ENCODE assay signal across 8 cellular contexts in genomic region chr3:194323785-194324735, GRCh38. TPM values are rescaled to one million over a fixed set of nuclear protein-coding genes. Genes with fewer than 3 reads are reported as not detected.
DNase-seq lines count a peak whose midpoint lies in the region.

No MANE protein-coding gene starts in this region.

- no peak overlapping the region for H3K4me3 Mint-ChIP-seq in activated T-helper 1 cell treated with anti-CD3 and anti-CD28 coated beads, Interleukin-12 subunit alpha, Interleukin-12 subunit beta, Interleukin-2, Interleukin-4 antibody, amounts not matched to agents 30 ng/mL and 10 ng/mL and 1 ng/mL, durations not matched to agents 14 hours and 24 hours and 36 hours

- H3K4me1 Mint-ChIP-seq in activated T-helper 1 cell treated with anti-CD3 and anti-CD28 coated beads, Interleukin-12 subunit alpha, Interleukin-12 subunit beta, Interleukin-2, Interleukin-4 antibody, amounts not matched to agents 30 ng/mL and 10 ng/mL and 1 ng/mL, durations not matched to agents 14 hours and 24 hours and 36 hours (ENCODE audit: low read depth) = no peaks in the 10 kb centered on the region

- no peaks in the 10 kb centered on the region for H3K9me3 ChIP-seq in muscle layer of colon (ENCODE audit: low read length)

- DNase-seq in activated CD4-positive, alpha-beta T cell treated with anti-CD3 and anti-CD28 coated beads for 4 hours = peak; percentile 21 to 30
- DNase-seq in activated CD4-positive, alpha-beta T cell treated with anti-CD3 and anti-CD28 coated beads, Interleukin-2, amount 50 U/mL, for 1 hour = no peak
- DNase-seq in LoVo (ENCODE audit: low spot score) (peak; percentile 73), cerebellum (ENCODE audit: low spot score) (peak; percentile 40), AML-193 (lab: John Stamatoyannopoulos, UW) (no peak), DMS153 treated with DMSO at 0.1 percent for 48 hours (lab: John Stamatoyannopoulos, UW; ENCODE audit: unreplicated experiment) (no peak)
- DNase-seq in activated T-helper 1 cell treated with anti-CD3 and anti-CD28 coated beads, Interleukin-12 subunit alpha, Interleukin-12 subunit beta, Interleukin-2, Interleukin-4 antibody, amounts not matched to agents 30 ng/mL and 10 ng/mL and 1 ng/mL, durations not matched to agents 14 hours and 24 hours and 36 hours (ENCODE audit: low spot score) = no peak

- intact Hi-C loops in activated T-helper 1 cell treated with anti-CD3 and anti-CD28 coated beads, Interleukin-12 subunit alpha, Interleukin-12 subunit beta, Interleukin-2, Interleukin-4 antibody, amounts not matched to agents 30 ng/mL and 10 ng/mL and 1 ng/mL, durations not matched to agents 14 hours and 24 hours and 36 hours (cut with micrococcal nuclease) = no loop called here

- H3K27me3 Mint-ChIP-seq in activated T-helper 1 cell treated with anti-CD3 and anti-CD28 coated beads, Interleukin-12 subunit alpha, Interleukin-12 subunit beta, Interleukin-2, Interleukin-4 antibody, amounts not matched to agents 30 ng/mL and 10 ng/mL and 1 ng/mL, durations not matched to agents 14 hours and 24 hours and 36 hours (ENCODE audit: insufficient read depth) = peaks cover 6% of the 10 kb centered on the region

- H3K27me3 ChIP-seq in muscle layer of colon (ENCODE audit: control insufficient read depth in 1 of 2, insufficient read depth in 2 of 2, low read length in 2 of 2) = no peaks in the 10 kb centered on the region

- peak overlapping the region; percentile 29 to 70 for H3K4me3 ChIP-seq in muscle layer of colon (ENCODE audit: low read depth in 1 of 2, low read length in 2 of 2)

- peak overlapping the region; percentile 52 for H3K9ac ChIP-seq in muscle layer of colon (ENCODE audit: low read length)

- peaks cover 10% of the 10 kb centered on the region for H3K9me3 Mint-ChIP-seq in activated T-helper 1 cell treated with anti-CD3 and anti-CD28 coated beads, Interleukin-12 subunit alpha, Interleukin-12 subunit beta, Interleukin-2, Interleukin-4 antibody, amounts not matched to agents 30 ng/mL and 10 ng/mL and 1 ng/mL, durations not matched to agents 14 hours and 24 hours and 36 hours

- H3K27ac Mint-ChIP-seq in activated T-helper 1 cell treated with anti-CD3 and anti-CD28 coated beads, Interleukin-12 subunit alpha, Interleukin-12 subunit beta, Interleukin-2, Interleukin-4 antibody, amounts not matched to agents 30 ng/mL and 10 ng/mL and 1 ng/mL, durations not matched to agents 14 hours and 24 hours and 36 hours = no peak overlapping the region

- H3K36me3 Mint-ChIP-seq in activated T-helper 1 cell treated with anti-CD3 and anti-CD28 coated beads, Interleukin-12 subunit alpha, Interleukin-12 subunit beta, Interleukin-2, Interleukin-4 antibody, amounts not matched to agents 30 ng/mL and 10 ng/mL and 1 ng/mL, durations not matched to agents 14 hours and 24 hours and 36 hours (ENCODE audit: low read depth) = peaks cover 7% of the 10 kb centered on the region

- H3K27ac ChIP-seq in muscle layer of colon (ENCODE audit: low read depth, low read length) = peak overlapping the region; percentile 38

- H3K4me1 ChIP-seq in muscle layer of colon (ENCODE audit: insufficient read depth, low read length) = peaks cover 10% of the 10 kb centered on the region

- H3K36me3 ChIP-seq in muscle layer of colon (ENCODE audit: insufficient read depth, low read length) = no peaks in the 10 kb centered on the region

RNA-seq across cellular contexts. Expression of gene CPN2, which starts 27.1 kb away (rescaled TPM):
- not detected for total RNA-seq in cerebellum
- not detected in 2 replicates for total RNA-seq in activated T-helper 1 cell treated with anti-CD3 and anti-CD28 coated beads, Interleukin-12 subunit alpha, Interleukin-12 subunit beta, Interleukin-2, Interleukin-4 antibody, amounts not matched to agents 30 ng/mL and 10 ng/mL and 1 ng/mL, durations not matched to agents 14 hours and 24 hours and 36 hours

RNA-seq across cellular contexts. Expression of gene LRRC15, which starts 45.5 kb away (rescaled TPM):
- total RNA-seq in cerebellum = not detected
- not detected in 2 replicates for total RNA-seq in activated T-helper 1 cell treated with anti-CD3 and anti-CD28 coated beads, Interleukin-12 subunit alpha, Interleukin-12 subunit beta, Interleukin-2, Interleukin-4 antibody, amounts not matched to agents 30 ng/mL and 10 ng/mL and 1 ng/mL, durations not matched to agents 14 hours and 24 hours and 36 hours

Comparison
In these comparisons a context has a peak if more than half of its experiments do, and no peak if none do; other contexts are left out.
1. DNase-seq: peak in activated CD4-positive, alpha-beta T cell treated with anti-CD3 and anti-CD28 coated beads for 4 hours (2 of 2), LoVo (single experiment) and cerebellum (single experiment); none in activated CD4-positive, alpha-beta T cell treated with anti-CD3 and anti-CD28 coated beads, Interleukin-2, amount 50 U/mL, for 1 hour (single experiment), activated T-helper 1 cell treated with anti-CD3 and anti-CD28 coated beads, Interleukin-12 subunit alpha, Interleukin-12 subunit beta, Interleukin-2, Interleukin-4 antibody, amounts not matched to agents 30 ng/mL and 10 ng/mL and 1 ng/mL, durations not matched to agents 14 hours and 24 hours and 36 hours (single experiment), AML-193 (0 of 2) and DMS153 treated with DMSO at 0.1 percent for 48 hours (single experiment).